ENCODE assay signal across 1 cellular context in the genomic region with DNA sequence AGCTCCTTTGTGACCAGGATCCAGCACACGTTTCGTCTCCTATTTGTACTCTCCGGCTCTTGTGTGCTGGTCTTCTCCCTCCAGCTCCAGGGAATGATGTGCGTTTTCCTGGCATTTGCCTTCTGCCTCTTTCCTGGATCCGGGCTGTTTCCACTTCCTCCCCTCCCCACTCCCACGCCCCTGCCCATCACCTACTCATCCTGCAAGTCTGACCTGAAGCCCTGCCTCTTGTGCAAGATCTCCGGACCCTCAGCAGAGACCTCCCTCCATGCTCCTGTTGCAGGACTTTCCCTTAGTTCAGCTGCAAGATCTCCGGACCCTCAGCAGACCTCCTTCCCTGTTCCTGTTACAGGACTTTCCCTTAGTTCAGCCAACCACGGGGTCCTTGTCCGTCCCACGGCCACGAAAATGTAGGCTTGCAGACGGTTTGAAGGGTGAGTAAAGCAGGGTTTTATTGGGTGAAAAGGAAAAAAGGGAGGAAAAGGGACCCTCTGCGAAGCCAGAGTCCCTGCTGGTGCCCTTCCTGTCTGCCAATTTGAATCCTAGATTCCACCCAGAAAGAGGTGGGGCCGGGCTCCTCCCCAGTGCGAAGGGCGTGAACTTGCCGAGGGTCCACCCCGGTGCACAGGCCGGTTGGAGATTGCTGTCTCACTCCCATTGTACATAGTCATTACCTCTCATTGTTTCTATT.
TF ChIP-seq lines count a peak whose summit lies in the region.

No MANE protein-coding gene starts in this region.

TF ChIP-seq in GM23338, 12 proteins besides CTCF, POLR2A, EP300 and RAD21:
- no peak for TF ChIP-seq NANOG (IDR thresholded peaks at IDR 0.05; ENCODE audit: borderline replicate concordance)
- no peak for TF ChIP-seq STAT1 (IDR thresholded peaks at IDR 0.05; ENCODE audit: unreplicated experiment)
- TF ChIP-seq ZNF114 (CRISPR knock-in tag; IDR thresholded peaks at IDR 0.05) = no peak
- no peak for TF ChIP-seq JUNB (IDR thresholded peaks at IDR 0.05; ENCODE audit: unreplicated experiment)
- no peak for TF ChIP-seq EZH2 (IDR thresholded peaks at IDR 0.05; ENCODE audit: low read depth, unreplicated experiment)
- TF ChIP-seq, protein P1, sequence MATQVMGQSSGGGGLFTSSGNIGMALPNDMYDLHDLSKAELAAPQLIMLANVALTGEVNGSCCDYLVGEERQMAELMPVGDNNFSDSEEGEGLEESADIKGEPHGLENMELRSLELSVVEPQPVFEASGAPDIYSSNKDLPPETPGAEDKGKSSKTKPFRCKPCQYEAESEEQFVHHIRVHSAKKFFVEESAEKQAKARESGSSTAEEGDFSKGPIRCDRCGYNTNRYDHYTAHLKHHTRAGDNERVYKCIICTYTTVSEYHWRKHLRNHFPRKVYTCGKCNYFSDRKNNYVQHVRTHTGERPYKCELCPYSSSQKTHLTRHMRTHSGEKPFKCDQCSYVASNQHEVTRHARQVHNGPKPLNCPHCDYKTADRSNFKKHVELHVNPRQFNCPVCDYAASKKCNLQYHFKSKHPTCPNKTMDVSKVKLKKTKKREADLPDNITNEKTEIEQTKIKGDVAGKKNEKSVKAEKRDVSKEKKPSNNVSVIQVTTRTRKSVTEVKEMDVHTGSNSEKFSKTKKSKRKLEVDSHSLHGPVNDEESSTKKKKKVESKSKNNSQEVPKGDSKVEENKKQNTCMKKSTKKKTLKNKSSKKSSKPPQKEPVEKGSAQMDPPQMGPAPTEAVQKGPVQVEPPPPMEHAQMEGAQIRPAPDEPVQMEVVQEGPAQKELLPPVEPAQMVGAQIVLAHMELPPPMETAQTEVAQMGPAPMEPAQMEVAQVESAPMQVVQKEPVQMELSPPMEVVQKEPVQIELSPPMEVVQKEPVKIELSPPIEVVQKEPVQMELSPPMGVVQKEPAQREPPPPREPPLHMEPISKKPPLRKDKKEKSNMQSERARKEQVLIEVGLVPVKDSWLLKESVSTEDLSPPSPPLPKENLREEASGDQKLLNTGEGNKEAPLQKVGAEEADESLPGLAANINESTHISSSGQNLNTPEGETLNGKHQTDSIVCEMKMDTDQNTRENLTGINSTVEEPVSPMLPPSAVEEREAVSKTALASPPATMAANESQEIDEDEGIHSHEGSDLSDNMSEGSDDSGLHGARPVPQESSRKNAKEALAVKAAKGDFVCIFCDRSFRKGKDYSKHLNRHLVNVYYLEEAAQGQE (IDR thresholded peaks at IDR 0.05; ENCODE audit: unreplicated experiment) = no peak
- TF ChIP-seq CREB1 (CRISPR knock-in tag; IDR thresholded peaks at IDR 0.05; ENCODE audit: low read depth) = no peak
- TF ChIP-seq EZH2phosphoT487 (IDR thresholded peaks at IDR 0.05; ENCODE audit: unreplicated experiment) = no peak
- no peak for TF ChIP-seq POLR2AphosphoS5 (IDR thresholded peaks at IDR 0.05; ENCODE audit: low read depth)
- TF ChIP-seq ZNF331 (CRISPR knock-in tag; IDR thresholded peaks at IDR 0.05; ENCODE audit: low read depth) = no peak
- no peak for TF ChIP-seq ETS1 (IDR thresholded peaks at IDR 0.05)
- TF ChIP-seq, protein P2, sequence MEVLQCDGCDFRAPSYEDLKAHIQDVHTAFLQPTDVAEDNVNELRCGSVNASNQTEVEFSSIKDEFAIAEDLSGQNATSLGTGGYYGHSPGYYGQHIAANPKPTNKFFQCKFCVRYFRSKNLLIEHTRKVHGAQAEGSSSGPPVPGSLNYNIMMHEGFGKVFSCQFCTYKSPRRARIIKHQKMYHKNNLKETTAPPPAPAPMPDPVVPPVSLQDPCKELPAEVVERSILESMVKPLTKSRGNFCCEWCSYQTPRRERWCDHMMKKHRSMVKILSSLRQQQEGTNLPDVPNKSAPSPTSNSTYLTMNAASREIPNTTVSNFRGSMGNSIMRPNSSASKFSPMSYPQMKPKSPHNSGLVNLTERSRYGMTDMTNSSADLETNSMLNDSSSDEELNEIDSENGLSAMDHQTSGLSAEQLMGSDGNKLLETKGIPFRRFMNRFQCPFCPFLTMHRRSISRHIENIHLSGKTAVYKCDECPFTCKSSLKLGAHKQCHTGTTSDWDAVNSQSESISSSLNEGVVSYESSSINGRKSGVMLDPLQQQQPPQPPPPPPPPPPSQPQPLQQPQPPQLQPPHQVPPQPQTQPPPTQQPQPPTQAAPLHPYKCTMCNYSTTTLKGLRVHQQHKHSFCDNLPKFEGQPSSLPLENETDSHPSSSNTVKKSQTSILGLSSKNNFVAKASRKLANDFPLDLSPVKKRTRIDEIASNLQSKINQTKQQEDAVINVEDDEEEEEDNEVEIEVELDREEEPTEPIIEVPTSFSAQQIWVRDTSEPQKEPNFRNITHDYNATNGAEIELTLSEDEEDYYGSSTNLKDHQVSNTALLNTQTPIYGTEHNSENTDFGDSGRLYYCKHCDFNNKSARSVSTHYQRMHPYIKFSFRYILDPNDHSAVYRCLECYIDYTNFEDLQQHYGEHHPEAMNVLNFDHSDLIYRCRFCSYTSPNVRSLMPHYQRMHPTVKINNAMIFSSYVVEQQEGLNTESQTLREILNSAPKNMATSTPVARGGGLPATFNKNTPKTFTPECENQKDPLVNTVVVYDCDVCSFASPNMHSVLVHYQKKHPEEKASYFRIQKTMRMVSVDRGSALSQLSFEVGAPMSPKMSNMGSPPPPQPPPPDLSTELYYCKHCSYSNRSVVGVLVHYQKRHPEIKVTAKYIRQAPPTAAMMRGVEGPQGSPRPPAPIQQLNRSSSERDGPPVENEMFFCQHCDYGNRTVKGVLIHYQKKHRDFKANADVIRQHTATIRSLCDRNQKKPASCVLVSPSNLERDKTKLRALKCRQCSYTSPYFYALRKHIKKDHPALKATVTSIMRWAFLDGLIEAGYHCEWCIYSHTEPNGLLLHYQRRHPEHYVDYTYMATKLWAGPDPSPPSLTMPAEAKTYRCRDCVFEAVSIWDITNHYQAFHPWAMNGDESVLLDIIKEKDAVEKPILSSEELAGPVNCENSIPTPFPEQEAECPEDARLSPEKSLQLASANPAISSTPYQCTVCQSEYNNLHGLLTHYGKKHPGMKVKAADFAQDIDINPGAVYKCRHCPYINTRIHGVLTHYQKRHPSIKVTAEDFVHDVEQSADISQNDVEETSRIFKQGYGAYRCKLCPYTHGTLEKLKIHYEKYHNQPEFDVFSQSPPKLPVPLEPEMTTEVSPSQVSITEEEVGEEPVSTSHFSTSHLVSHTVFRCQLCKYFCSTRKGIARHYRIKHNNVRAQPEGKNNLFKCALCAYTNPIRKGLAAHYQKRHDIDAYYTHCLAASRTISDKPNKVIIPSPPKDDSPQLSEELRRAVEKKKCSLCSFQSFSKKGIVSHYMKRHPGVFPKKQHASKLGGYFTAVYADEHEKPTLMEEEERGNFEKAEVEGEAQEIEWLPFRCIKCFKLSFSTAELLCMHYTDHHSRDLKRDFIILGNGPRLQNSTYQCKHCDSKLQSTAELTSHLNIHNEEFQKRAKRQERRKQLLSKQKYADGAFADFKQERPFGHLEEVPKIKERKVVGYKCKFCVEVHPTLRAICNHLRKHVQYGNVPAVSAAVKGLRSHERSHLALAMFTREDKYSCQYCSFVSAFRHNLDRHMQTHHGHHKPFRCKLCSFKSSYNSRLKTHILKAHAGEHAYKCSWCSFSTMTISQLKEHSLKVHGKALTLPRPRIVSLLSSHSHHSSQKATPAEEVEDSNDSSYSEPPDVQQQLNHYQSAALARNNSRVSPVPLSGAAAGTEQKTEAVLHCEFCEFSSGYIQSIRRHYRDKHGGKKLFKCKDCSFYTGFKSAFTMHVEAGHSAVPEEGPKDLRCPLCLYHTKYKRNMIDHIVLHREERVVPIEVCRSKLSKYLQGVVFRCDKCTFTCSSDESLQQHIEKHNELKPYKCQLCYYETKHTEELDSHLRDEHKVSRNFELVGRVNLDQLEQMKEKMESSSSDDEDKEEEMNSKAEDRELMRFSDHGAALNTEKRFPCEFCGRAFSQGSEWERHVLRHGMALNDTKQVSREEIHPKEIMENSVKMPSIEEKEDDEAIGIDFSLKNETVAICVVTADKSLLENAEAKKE (CRISPR knock-in tag; IDR thresholded peaks at IDR 0.05) = no peak
